Comparison of ENCODE assay signal across 14 cellular contexts in the genomic region with DNA sequence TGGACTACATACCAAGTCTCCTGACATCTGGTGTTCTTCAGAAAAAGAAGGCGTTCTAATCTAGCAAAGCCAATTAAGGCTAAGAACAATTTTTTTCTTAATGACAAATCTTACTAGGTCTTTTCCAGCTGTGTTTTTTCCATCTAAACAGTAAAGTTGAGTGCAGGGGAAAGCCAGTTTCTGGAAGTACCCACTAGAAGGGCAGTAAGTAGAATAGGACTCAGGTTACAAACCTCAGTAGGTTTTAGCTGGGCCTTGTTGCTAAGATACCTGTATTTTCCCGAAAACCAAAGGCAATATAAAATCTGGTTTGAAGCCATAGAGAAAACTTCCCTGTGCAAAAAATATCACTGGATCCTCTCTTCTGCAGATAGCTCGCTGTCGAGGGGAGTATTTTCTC.
A peak's percentile ranks its signal among the peaks of the same experiment; 100 is the strongest.
DNase-seq lines count a peak whose midpoint lies in the region; ATAC-seq and TF ChIP-seq lines count a peak whose summit lies in the region.
"Had no signal": no experiment of that assay in that cellular context is flagged by ENCODE, and none has a peak within 500 bp of the region (broad histone marks: within the 10 kb centered on the region; RNA-seq: fewer than 3 reads in every experiment).

No MANE protein-coding gene starts in this region.

- TF ChIP-seq CTCF in brain (conservative IDR thresholded peaks at IDR 0.05) (no peak), mesothelial cell of epicardium (IDR thresholded peaks at IDR 0.05; ENCODE audit: unreplicated experiment) (no peak)

- H3K4me1 Mint-ChIP-seq in brain (peaks cover 13% of the 10 kb centered on the region), mesothelial cell of epicardium (peaks cover 40% of the 10 kb centered on the region)

- H3K36me3 Mint-ChIP-seq in brain = no peaks in the 10 kb centered on the region
- H3K36me3 Mint-ChIP-seq in mesothelial cell of epicardium = no peaks in the 10 kb centered on the region

- H3K27me3 Mint-ChIP-seq in brain (no peaks in the 10 kb centered on the region), mesothelial cell of epicardium (ENCODE audit: low read depth) (no peaks in the 10 kb centered on the region)

- peak overlapping the region in 1 of 5 experiments; percentile 50 for H3K4me3 Mint-ChIP-seq in brain
- no peak overlapping the region for H3K4me3 Mint-ChIP-seq in mesothelial cell of epicardium
- H3K4me3 Mint-ChIP-seq: stimulated activated effector memory CD8-positive, alpha-beta T cell treated with anti-CD3 and anti-CD28 coated beads, Interleukin-12 subunit alpha, Interleukin-12 subunit beta, amount 100 ng/mL, for 72 hours had no signal

- intact Hi-C loops in posterior cingulate gyrus (cut with DNase I) = no loop called here

- ATAC-seq in GM21381 (IDR thresholded peaks at IDR 0.05; ENCODE audit: unreplicated experiment) = no peak
- ATAC-seq: left lobe of liver; stimulated activated effector memory CD8-positive, alpha-beta T cell treated with anti-CD3 and anti-CD28 coated beads, Interleukin-12 subunit alpha, Interleukin-12 subunit beta, amount 100 ng/mL, for 72 hours had no signal

- DNase-seq in DMS 273 (lab: John Stamatoyannopoulos, UW; ENCODE audit: unreplicated experiment) = peak; percentile 15
- no peak for DNase-seq in DMS 273 treated with DMSO at 0.1 percent for 48 hours (lab: John Stamatoyannopoulos, UW)
- DNase-seq in NCI-H2029 (lab: John Stamatoyannopoulos, UW) = peak; percentile 92
- DNase-seq in mesothelial cell of epicardium (ENCODE audit: low spot score in 2 of 2, unreplicated experiment in 2 of 2) = no peak
- DNase-seq in SHP77 (lab: John Stamatoyannopoulos, UW) = no peak
- DNase-seq in posterior cingulate gyrus = no peak
- DNase-seq: activated CD8-positive, alpha-beta memory T cell treated with anti-CD3 and anti-CD28 coated beads, Interleukin-2, amount 50 U/mL, for 4 hours; activated naive CD4-positive, alpha-beta T cell; NCI-H2227 treated with DMSO at 0.1 percent for 48 hours; stimulated activated CD4-positive, alpha-beta T cell treated with anti-CD3 and anti-CD28 coated beads, Interleukin-4, amount 100 ng/mL, for 4 hours had no signal

- H3K27ac Mint-ChIP-seq in brain = peak overlapping the region in 3 of 5 experiments; percentile 29 to 91 (median 61)
- peak overlapping the region; percentile 95 for H3K27ac Mint-ChIP-seq in mesothelial cell of epicardium
- H3K27ac Mint-ChIP-seq: stimulated activated effector memory CD8-positive, alpha-beta T cell treated with anti-CD3 and anti-CD28 coated beads, Interleukin-12 subunit alpha, Interleukin-12 subunit beta, amount 100 ng/mL, for 72 hours had no signal

- H3K9me3 Mint-ChIP-seq in brain (no peaks in the 10 kb centered on the region), mesothelial cell of epicardium (peaks cover 4% of the 10 kb centered on the region)
- H3K9me3 Mint-ChIP-seq: stimulated activated effector memory CD8-positive, alpha-beta T cell treated with anti-CD3 and anti-CD28 coated beads, Interleukin-12 subunit alpha, Interleukin-12 subunit beta, amount 100 ng/mL, for 72 hours had no signal

Comparison
In these comparisons a context has a peak if more than half of its experiments do, and no peak if none do; other contexts are left out.
1. DNase-seq: peak in DMS 273 (single experiment) and NCI-H2029 (single experiment); none in DMS 273 treated with DMSO at 0.1 percent for 48 hours (single experiment), mesothelial cell of epicardium (0 of 2), SHP77 (0 of 2) and posterior cingulate gyrus (0 of 10).